In the genomic region with DNA sequence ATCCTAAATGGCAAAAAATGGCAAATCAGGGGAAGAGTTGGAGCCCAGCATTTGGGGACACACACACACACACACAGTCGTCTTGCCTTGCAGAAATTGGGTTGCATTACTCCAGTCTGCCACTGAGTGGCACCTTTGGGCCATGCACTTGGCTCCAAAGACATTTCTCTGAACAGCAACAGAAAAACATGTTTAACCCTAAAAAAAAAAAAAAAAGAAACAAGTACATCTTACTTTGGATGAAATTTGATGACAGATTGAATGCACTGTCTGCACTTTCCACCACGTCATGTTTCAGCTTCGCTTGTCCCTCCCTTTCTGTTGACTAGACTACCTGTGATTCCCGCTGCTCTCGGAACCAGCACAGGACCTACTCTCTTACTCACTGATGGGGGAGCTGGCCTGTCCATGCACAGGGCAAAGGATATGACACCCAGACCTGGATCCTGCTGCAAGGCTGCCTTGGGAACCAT, we compare ENCODE assay signal across 8 cellular contexts.
DNase-seq lines count a peak whose midpoint lies in the region; ATAC-seq and TF ChIP-seq lines count a peak whose summit lies in the region.

No MANE protein-coding gene starts in this region.

- intact Hi-C loops in gastrocnemius medialis (cut with DNase I; ENCODE audit: low total_unique reads): loop anchor here (1.0 to 10.0 kb wide), 2 partner anchors 198 to 388 kb away; no protein-coding TSS in a partner anchor

- peaks cover 0 to 3% of the 10 kb centered on the region in 2 donors for H3K4me1 ChIP-seq in gastrocnemius medialis

- POLR2A ChIA-PET in T-cell (lab: Charles Lee): no interaction called here

- CTCF ChIA-PET in T-cell (lab: Charles Lee): interaction anchor here (0.5 to 7.1 kb wide), 19 partner anchors 11 to 955 kb away, joined by 3 to 71 read pairs (median 5); partner anchors contain the start of gene DPF3 (in 1 of the 2)

- ATAC-seq in T-cell (replicated peaks in 1 of 4): peak; percentile 35 to 65 (median 41)
- ATAC-seq in gastrocnemius medialis: peak; percentile 79 to 82
- ATAC-seq in GM18873 (IDR thresholded peaks at IDR 0.05; ENCODE audit: low FRiP score, unreplicated experiment): no peak

- peaks cover 7 to 13% (median 8%) of the 10 kb centered on the region in 3 donors for H3K9me3 Mint-ChIP-seq in T-cell

- in situ Hi-C loops in gastrocnemius medialis (cut with MboI; ENCODE audit: low sequenced_read_pairs in 4 of 4): loop anchor here (5.0 to 10.0 kb wide), 5 partner anchors 380 to 430 kb away; no protein-coding TSS in a partner anchor

- H3K4me3 Mint-ChIP-seq in T-cell: peak overlapping the region in 1 of 3 donors; percentile 64

- no peak overlapping the region for H3K4me3 ChIP-seq in gastrocnemius medialis

- DNase-seq in DMS79 treated with DMSO at 0.1 percent for 48 hours (lab: John Stamatoyannopoulos, UW): peak; percentile 75
- peak; percentile 38 to 77 (median 64) for DNase-seq in T-cell
- peak in 46 of 56 donors; percentile 12 to 84 (median 44) for DNase-seq in amygdala (lab: John Stamatoyannopoulos, UW)
- DNase-seq in hepatic stellate cell (ENCODE audit: low spot score): peak; percentile 39
- DNase-seq in gastrocnemius medialis: peak; percentile 13 to 52
- no peak for DNase-seq in epidermal melanocyte (ENCODE audit: insufficient read length, low spot score)

- no peaks in the 10 kb centered on the region for H3K27me3 ChIP-seq in gastrocnemius medialis

- no peak overlapping the region for H3K27ac ChIP-seq in gastrocnemius medialis

- H3K27me3 Mint-ChIP-seq in T-cell: peaks cover 1 to 5% of the 10 kb centered on the region in 2 donors

- peak overlapping the region in 1 of 2 donors; percentile 47 for H3K27ac Mint-ChIP-seq in T-cell

- H3K36me3 Mint-ChIP-seq in T-cell: no peaks in the 10 kb centered on the region

- TF ChIP-seq CTCF in LNCAP (IDR thresholded peaks at IDR 0.05): peak; percentile 92
- peak; percentile 75 to 91 (median 83) for TF ChIP-seq CTCF in gastrocnemius medialis (IDR thresholded peaks at IDR 0.05 in 4 of 5, conservative IDR thresholded peaks at IDR 0.05 in 1 of 5)

- no peak for TF ChIP-seq POLR2A in gastrocnemius medialis (IDR thresholded peaks at IDR 0.05)

- H3K36me3 ChIP-seq in gastrocnemius medialis: no peaks in the 10 kb centered on the region

- H3K9me3 ChIP-seq in gastrocnemius medialis: no peaks in the 10 kb centered on the region

- peaks cover 34 to 54% (median 40%) of the 10 kb centered on the region in 3 donors for H3K4me1 Mint-ChIP-seq in T-cell
